Comparison of ENCODE assay signal across 27 cellular contexts in the genomic region with DNA sequence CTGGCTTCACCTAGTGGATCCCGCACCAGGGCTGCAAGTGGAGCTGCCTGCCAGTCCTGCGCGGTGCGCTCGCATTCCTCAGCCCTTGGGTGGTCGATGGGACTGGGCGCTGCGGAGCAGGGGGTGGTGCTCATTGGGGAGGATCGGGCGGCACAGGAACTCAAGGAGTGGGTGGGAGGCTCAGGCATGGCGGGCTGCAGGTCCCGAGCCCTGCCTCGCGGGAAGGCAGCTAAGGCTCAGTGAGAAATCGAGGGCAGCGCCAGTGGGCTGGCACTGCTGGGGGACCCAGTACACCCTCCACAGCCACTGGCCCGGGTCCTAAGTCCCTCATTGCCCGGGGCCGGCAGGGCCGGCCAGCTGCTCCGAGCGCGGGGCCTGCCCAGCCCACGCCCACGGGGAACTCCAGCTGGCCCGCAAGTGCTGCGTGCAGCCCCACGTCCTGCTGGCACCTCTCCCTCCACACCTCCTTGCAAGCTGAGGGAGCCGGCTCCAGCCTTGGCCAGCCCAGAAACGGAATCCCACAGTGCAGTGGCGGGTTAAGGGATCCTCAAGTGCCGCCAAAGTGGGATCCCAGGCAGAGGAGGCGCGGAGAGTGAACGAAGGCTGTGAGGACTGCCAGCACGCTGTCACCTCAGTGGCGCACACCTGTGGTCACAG.
"Had no signal": no experiment of that assay in that cellular context is flagged by ENCODE, and none has a peak within 500 bp of the region (broad histone marks: within the 10 kb centered on the region; RNA-seq: fewer than 3 reads in every experiment).

No MANE protein-coding gene starts in this region.

- DNase-seq: stimulated activated CD4-positive, alpha-beta T cell treated with anti-CD3 and anti-CD28 coated beads, Interleukin-2, amount 100 ng/mL, for 48 hours; stimulated activated CD4-positive, alpha-beta T cell treated with anti-CD3 and anti-CD28 coated beads, Interleukin-4, amount 100 ng/mL, for 1 hour; stimulated activated CD4-positive, alpha-beta T cell treated with anti-CD3 and anti-CD28 coated beads, Interleukin-4, amount 100 ng/mL, for 24 hours; stimulated activated CD4-positive, alpha-beta T cell treated with anti-CD3 and anti-CD28 coated beads, Interleukin-4, amount 100 ng/mL, for 4 hours; stimulated activated CD8-positive, alpha-beta memory T cell treated with anti-CD3 and anti-CD28 coated beads, Interleukin-4, amount 100 ng/mL, for 48 hours; stimulated activated naive B cell treated with anti-CD40 and anti-IgM and Interleukin-4, amounts not matched to agents 10 μg/mL and 1 μg/mL and 100 μg/mL, for 72 hours; stimulated activated naive CD4-positive, alpha-beta T cell; stimulated activated naive CD4-positive, alpha-beta T cell treated with Interleukin-2 at 50 U/mL for 16 hours; stimulated activated naive CD8-positive, alpha-beta T cell treated with anti-CD3 and anti-CD28 coated beads, Interleukin-15, amount 100 ng/mL, for 72 hours; stimulated activated naive CD8-positive, alpha-beta T cell treated with anti-CD3 and anti-CD28 coated beads, Interleukin-15, Interleukin-2, amounts not matched to agents 100 U/mL and 50 U/mL, for 24 hours; stomach; substantia nigra; thyroid gland; tibial artery; transverse colon; trophoblast cell; upper lobe of right lung; uterus had no signal

- H3K36me3 ChIP-seq: stomach, suprapubic skin, thoracic aorta, thyroid gland, tibial artery, tibial nerve, transverse colon, upper lobe of left lung, upper lobe of right lung, uterus, vagina had no signal

- FAIRE-seq: urothelium cell line had no signal

- H3K4me3 ChIP-seq: stomach, suprapubic skin, testis, thoracic aorta, thyroid gland, tibial artery, tibial nerve, transverse colon, upper lobe of left lung, upper lobe of right lung, uterus, vagina had no signal

- ATAC-seq: stimulated activated effector memory CD8-positive, alpha-beta T cell treated with anti-CD3 and anti-CD28 coated beads, Interleukin-12 subunit alpha, Interleukin-12 subunit beta, amount 100 ng/mL, for 72 hours; stimulated activated memory B cell treated with anti-CD40 and anti-IgM and Interleukin-4, amounts not matched to agents 10 μg/mL and 1 μg/mL and 100 μg/mL, for 72 hours; stimulated activated naive B cell treated with anti-CD40 and anti-IgM and Interleukin-4, amounts not matched to agents 10 μg/mL and 1 μg/mL and 100 μg/mL, for 72 hours; stimulated activated naive CD8-positive, alpha-beta T cell treated with anti-CD3 and anti-CD28 coated beads, Interleukin-15, amount 100 ng/mL, for 72 hours; stimulated activated naive CD8-positive, alpha-beta T cell treated with anti-CD3 and anti-CD28 coated beads, Interleukin-15, Interleukin-2, amounts not matched to agents 100 U/mL and 50 U/mL, for 24 hours; upper lobe of right lung had no signal

- H3K4me1 ChIP-seq: stomach, suprapubic skin, testis, thyroid gland, tibial artery, tibial nerve, transverse colon, upper lobe of left lung, upper lobe of right lung, uterus, vagina had no signal

- H3K27me3 ChIP-seq: stomach, suprapubic skin, testis, thyroid gland, tibial artery, tibial nerve, transverse colon, upper lobe of left lung, upper lobe of right lung, uterus, vagina had no signal

- H3K9me3 ChIP-seq: stomach, suprapubic skin, testis, thoracic aorta, thyroid gland, tibial artery, tibial nerve, transverse colon, upper lobe of left lung, upper lobe of right lung, uterus, vagina had no signal

- H3K27ac ChIP-seq: stomach, suprapubic skin, testis, thoracic aorta, thyroid gland, tibial artery, tibial nerve, transverse colon, upper lobe of left lung, upper lobe of right lung, uterus, vagina had no signal
